ENCODE assay signal across 23 cellular contexts in genomic region chr1:240256836-240257503, GRCh38.
A peak's percentile ranks its signal among the peaks of the same experiment; 100 is the strongest.
DNase-seq lines count a peak whose midpoint lies in the region; ATAC-seq, FAIRE-seq and TF ChIP-seq lines count a peak whose summit lies in the region.
"Had no signal": no experiment of that assay in that cellular context is flagged by ENCODE, and none has a peak within 500 bp of the region (broad histone marks: within the 10 kb centered on the region; RNA-seq: fewer than 3 reads in every experiment).

No MANE protein-coding gene starts in this region.

- FAIRE-seq in HepG2 (lab: Jason Lieb, UNC) (no peak), K562 (lab: Jason Lieb, UNC) (no peak)

- POLR2A ChIA-PET in HepG2 (lab: Yijun Ruan, JAX) (no interaction called here), K562 (lab: Yijun Ruan, JAX) (no interaction called here)

- H3K4me2 ChIP-seq in HepG2 (ENCODE audit: low read depth, low read length) (no peak overlapping the region), K562 (ENCODE audit: insufficient read depth, low read length) (no peak overlapping the region), osteoblast (ENCODE audit: insufficient read depth, low read length) (no peak overlapping the region)
- H3K4me2 ChIP-seq: BLaER1, PC-9 had no signal

- TF ChIP-seq POLR2A in HepG2 (IDR thresholded peaks at IDR 0.05; ENCODE audit: insufficient read depth in 1 of 2, low read depth in 2 of 2, low read length in 2 of 2) (no peak), right lobe of liver (IDR thresholded peaks at IDR 0.05) (no peak), K562 (conservative IDR thresholded peaks at IDR 0.05) (no peak)

- ATAC-seq in HepG2 (no peak), right lobe of liver (no peak), K562 (no peak), HG02763 (IDR thresholded peaks at IDR 0.05; ENCODE audit: unreplicated experiment) (no peak)
- ATAC-seq: HCT116, Right ventricle myocardium inferior had no signal

- CTCF ChIA-PET in HepG2 (lab: Yijun Ruan, JAX; ENCODE audit: low intra/inter-chr PET ratio, low total read pairs), result no interaction called here
- CTCF ChIA-PET in K562 (lab: Yijun Ruan, JAX; ENCODE audit: low intra/inter-chr PET ratio), result no interaction called here

- H3K27ac ChIP-seq in HepG2 (ENCODE audit: extremely low read length, insufficient read depth, low read length) (no peak overlapping the region), right lobe of liver (no peak overlapping the region), K562 (ENCODE audit: extremely low read depth, low read depth, low read length) (no peak overlapping the region), osteoblast (ENCODE audit: low read depth, low read length) (peak overlapping the region; percentile 70)
- H3K27ac ChIP-seq: 22Rv1, BLaER1, PC-9, SJSA1 had no signal

- H2AFZ ChIP-seq in HepG2 (ENCODE audit: low read length) (no peak overlapping the region), K562 (ENCODE audit: low read depth, low read length) (no peak overlapping the region), osteoblast (ENCODE audit: low read length) (peak overlapping the region; percentile 19)
- H2AFZ ChIP-seq: PC-9 had no signal

- no peak for DNase-seq in HepG2 (ENCODE audit: low spot score)
- DNase-seq in right lobe of liver, result no peak
- no peak for DNase-seq in K562 (ENCODE audit: extremely low read depth in 1 of 4, low spot score in 3 of 4)
- no peak for DNase-seq in osteoblast (ENCODE audit: insufficient read length, low spot score, missing footprints)
- DNase-seq in GM13977 (ENCODE audit: low spot score), result no peak
- no peak for DNase-seq in SHP77 treated with DMSO at 0.1 percent for 48 hours (lab: John Stamatoyannopoulos, UW)
- DNase-seq: CD4-positive, CD25-positive, alpha-beta regulatory T cell; DMS53; GOT3; KBM-7; MM.1S; NCI-H2029; NCI-H446; NCI-H524 treated with DMSO at 0.1 percent for 48 hours; NCI-H774; NK-92 treated with Interleukin-12 subunit alpha and Interleukin-12 subunit beta, amount 100 ng/mL, for 24 hours; PC-9 had no signal

- H3K79me2 ChIP-seq in HepG2 (ENCODE audit: insufficient read depth, low read length) (no peaks in the 10 kb centered on the region), K562 (ENCODE audit: control insufficient read depth, insufficient read depth, low read length) (no peaks in the 10 kb centered on the region), osteoblast (ENCODE audit: insufficient read depth, low read length) (peaks cover 55% of the 10 kb centered on the region)

- no TSS peak for BruUV-seq in HepG2 (replicated peaks; lab: Mats Ljungman, UMichigan)
- no TSS peak for BruUV-seq in K562 (replicated peaks; lab: Mats Ljungman, UMichigan)

- intact Hi-C loops in HepG2 (cut with micrococcal nuclease; ENCODE audit: unreplicated experiment), result no loop called here
- intact Hi-C loops in right lobe of liver (cut with DNase I), result no loop called here
- intact Hi-C loops in K562 (cut with micrococcal nuclease), result no loop called here

- H3K9me3 ChIP-seq in HepG2 (ENCODE audit: low read length) (no peaks in the 10 kb centered on the region; the same call in 1 of the 2 replicates), right lobe of liver (no peaks in the 10 kb centered on the region), K562 (replicated peaks; ENCODE audit: control insufficient read depth, insufficient read depth, low read depth, low read length) (no peaks in the 10 kb centered on the region), osteoblast (ENCODE audit: low read depth, low read length) (no peaks in the 10 kb centered on the region)
- H3K9me3 ChIP-seq: SJSA1 had no signal

- H3K9ac ChIP-seq in HepG2 (ENCODE audit: insufficient read depth, low read depth, low read length), result no peak overlapping the region
- no peak overlapping the region for H3K9ac ChIP-seq in K562 (ENCODE audit: insufficient read depth in 1 of 2, low read depth in 2 of 2, low read length in 2 of 2)
- H3K9ac ChIP-seq: BLaER1 had no signal

- 15% methylated on average over 4 of the region's 4 CpGs for WGBS in HepG2 (ENCODE audit: low lambda C conversion rate)
- 50% methylated on average over 4 of the region's 4 CpGs for whole genome bisulfite sequencing in right lobe of liver (ENCODE audit: insufficient coverage, low coverage, low lambda C conversion rate, missing lambda C conversion rate)
- 0% methylated on average over 4 of the region's 4 CpGs for WGBS in K562 (ENCODE audit: insufficient coverage, low coverage, missing lambda C conversion rate)

- H4K20me1 ChIP-seq in HepG2 (ENCODE audit: insufficient read depth, low read length), result no peaks in the 10 kb centered on the region
- H4K20me1 ChIP-seq in K562 (replicated peaks; ENCODE audit: control insufficient read depth, insufficient read depth, low read length), result no peaks in the 10 kb centered on the region
- no peaks in the 10 kb centered on the region for H4K20me1 ChIP-seq in osteoblast (ENCODE audit: insufficient read depth, low read length)
- H4K20me1 ChIP-seq: BLaER1 had no signal

- H3K4me3 ChIP-seq in HepG2 (replicated peaks in 1 of 3; ENCODE audit: insufficient read depth in 1 of 3, low read depth in 2 of 3, low read length in 3 of 3) (no peak overlapping the region), right lobe of liver (no peak overlapping the region), K562 (no peak overlapping the region), osteoblast (ENCODE audit: insufficient read depth, low read length) (no peak overlapping the region)
- H3K4me3 ChIP-seq: BLaER1, PC-9, SJSA1 had no signal

- TF ChIP-seq EP300 in HepG2 (IDR thresholded peaks at IDR 0.05; ENCODE audit: low read depth in 2 of 2, low read length in 2 of 2) (no peak), HepG2 (CRISPR knock-in tag; IDR thresholded peaks at IDR 0.05; ENCODE audit: borderline replicate concordance) (no peak), K562 (IDR thresholded peaks at IDR 0.05; ENCODE audit: low read length) (no peak)

- no peaks in the 10 kb centered on the region for H3K9me1 ChIP-seq in K562 (ENCODE audit: control insufficient read depth, insufficient read depth, low read length)

- no peak for TF ChIP-seq CTCF in HepG2 (CRISPR knock-in tag; IDR thresholded peaks at IDR 0.05)
- TF ChIP-seq CTCF in right lobe of liver (IDR thresholded peaks at IDR 0.05), result no peak
- no peak for TF ChIP-seq CTCF in K562 (IDR thresholded peaks at IDR 0.05 in 2 of 3, conservative IDR thresholded peaks at IDR 0.05 in 1 of 3; ENCODE audit: insufficient read depth in 2 of 3, low read depth in 1 of 3, low read length in 3 of 3)
- no peak for TF ChIP-seq CTCF in osteoblast (IDR thresholded peaks at IDR 0.05; ENCODE audit: extremely low read depth, low read depth, low read length)
- no peak for TF ChIP-seq CTCF in GM13977 (IDR thresholded peaks at IDR 0.05; ENCODE audit: extremely low read depth, insufficient read depth, missing control alignments)

- no peak for TF ChIP-seq RAD21 in HepG2 (CRISPR knock-in tag; IDR thresholded peaks at IDR 0.05)
- TF ChIP-seq RAD21 in K562 (CRISPR knock-in tag; conservative IDR thresholded peaks at IDR 0.05 in 1 of 2, IDR thresholded peaks at IDR 0.05 in 1 of 2), result no peak

- H3K36me3 ChIP-seq in HepG2 (replicated peaks in 1 of 2; ENCODE audit: control insufficient read depth in 1 of 2, insufficient read depth in 2 of 2, low read length in 2 of 2) (no peaks in the 10 kb centered on the region), right lobe of liver (no peaks in the 10 kb centered on the region), K562 (ENCODE audit: control insufficient read depth, insufficient read depth, low read length) (no peaks in the 10 kb centered on the region), osteoblast (ENCODE audit: insufficient read depth, low read length) (no peaks in the 10 kb centered on the region)
- H3K36me3 ChIP-seq: BLaER1 had no signal

- H3K4me1 ChIP-seq in HepG2 (ENCODE audit: insufficient read depth, low read length), result no peaks in the 10 kb centered on the region
- no peaks in the 10 kb centered on the region for H3K4me1 ChIP-seq in right lobe of liver
- no peaks in the 10 kb centered on the region for H3K4me1 ChIP-seq in K562 (replicated peaks in 1 of 2; ENCODE audit: control insufficient read depth in 2 of 2, insufficient read depth in 2 of 2, low read length in 2 of 2)
- H3K4me1 ChIP-seq in osteoblast (ENCODE audit: insufficient read depth, low read length), result peaks cover 29% of the 10 kb centered on the region
- H3K4me1 ChIP-seq: BLaER1 had no signal

- H3K27me3 ChIP-seq in HepG2 (ENCODE audit: control insufficient read depth in 1 of 2, insufficient read depth in 2 of 2, low read length in 2 of 2) (no peaks in the 10 kb centered on the region), right lobe of liver (no peaks in the 10 kb centered on the region), K562 (ENCODE audit: control insufficient read depth in 2 of 2, insufficient read depth in 2 of 2, low read length in 2 of 2) (no peaks in the 10 kb centered on the region), osteoblast (ENCODE audit: insufficient read depth, low read length) (no peaks in the 10 kb centered on the region)
- H3K27me3 ChIP-seq: BLaER1, SJSA1 had no signal

- in situ Hi-C loops in HepG2 (cut with HindIII; ENCODE audit: extremely low pct_ligation_motif_present, low pct_unique_long_range_greater_than_20kb), result no loop called here
- in situ Hi-C loops in K562 (cut with MboI), result no loop called here
- in situ Hi-C loops in GM13977 (cut with MboI; ENCODE audit: low pct_unique_long_range_greater_than_20kb, low sequenced_read_pairs, unreplicated experiment), result no loop called here

TF ChIP-seq in HepG2, 621 proteins besides CTCF, POLR2A, EP300 and RAD21 (continues in another document):
- no peak for TF ChIP-seq ZFP36L1 (CRISPR knock-in tag; IDR thresholded peaks at IDR 0.05)
- TF ChIP-seq ZFP36L2 (CRISPR knock-in tag; IDR thresholded peaks at IDR 0.05), result no peak
- peak; percentile 29 to 72; a peak in 2 of 4 replicates for TF ChIP-seq MAFK (conservative IDR thresholded peaks at IDR 0.05 in 1 of 2, IDR thresholded peaks at IDR 0.05 in 1 of 2; ENCODE audit: low read length in 2 of 2)
- TF ChIP-seq MAFF (IDR thresholded peaks at IDR 0.05; ENCODE audit: low read depth, low read length), result peak; percentile 53; the same call in 1 of the 2 replicates
- TF ChIP-seq TARDBP (CRISPR knock-in tag; IDR thresholded peaks at IDR 0.05), result no peak
- TF ChIP-seq ZNF747 (CRISPR knock-in tag; IDR thresholded peaks at IDR 0.05; ENCODE audit: borderline replicate concordance), result no peak
- TF ChIP-seq SP140L (CRISPR knock-in tag; IDR thresholded peaks at IDR 0.05; ENCODE audit: borderline replicate concordance), result no peak

TF ChIP-seq in K562, 482 proteins besides CTCF, POLR2A, EP300 and RAD21:
- TF ChIP-seq ZNF316 (IDR thresholded peaks at IDR 0.05) (peak; percentile 22; the same call in 1 of the 2 replicates), FOXK1 (CRISPR knock-in tag; IDR thresholded peaks at IDR 0.05; ENCODE audit: borderline replicate concordance) (no peak), MAFF (IDR thresholded peaks at IDR 0.05; ENCODE audit: low read length) (0 out of 2 replicates have a peak, but pooled peaks have one; percentile 15), ELF1 (tag; IDR thresholded peaks at IDR 0.05) (no peak)

Comparison
In these comparisons a context has a peak if more than half of its experiments do, and no peak if none do; other contexts are left out.
1. Of the 241 proteins assayed by ChIP-seq in both HepG2 and K562: peak only in HepG2: MAFK; only in K562: none; in both: MAFF; in neither: 239.